18 cellular contexts compared by ENCODE assay signal in genomic region chr21:43341349-43342163, GRCh38.
DNase-seq lines count a peak whose midpoint lies in the region; ATAC-seq, FAIRE-seq and TF ChIP-seq lines count a peak whose summit lies in the region.
"Had no signal": no experiment of that assay in that cellular context is flagged by ENCODE, and none has a peak within 500 bp of the region (broad histone marks: within the 10 kb centered on the region; RNA-seq: fewer than 3 reads in every experiment).

No MANE protein-coding gene starts in this region.

- H3K27me3 ChIP-seq in HCT116 (ENCODE audit: insufficient read depth, low read length) (no peaks in the 10 kb centered on the region), Karpas-422 (ENCODE audit: low read length) (no peaks in the 10 kb centered on the region)

- H2AFZ ChIP-seq in HCT116 (ENCODE audit: low read depth, low read length, poor library complexity, severe bottlenecking) (no peak overlapping the region), Karpas-422 (ENCODE audit: low read length) (no peak overlapping the region)

- BruUV-seq in HCT116 (replicated peaks; lab: Mats Ljungman, UMichigan): no TSS peak

- H3K36me3 Mint-ChIP-seq in brain (no peaks in the 10 kb centered on the region), mesothelial cell of epicardium (no peaks in the 10 kb centered on the region)
- H3K36me3 Mint-ChIP-seq in activated CD8-positive, alpha-beta memory T cell treated with anti-CD3 and anti-CD28 coated beads, Interleukin-2, amount 10 ng/mL, durations not matched to agents 7 days and 5 days: peaks cover 5% of the 10 kb centered on the region

- peaks cover 47% of the 10 kb centered on the region for H3K4me1 Mint-ChIP-seq in brain
- peaks cover 46% of the 10 kb centered on the region for H3K4me1 Mint-ChIP-seq in mesothelial cell of epicardium
- H3K4me1 Mint-ChIP-seq in activated CD8-positive, alpha-beta memory T cell treated with anti-CD3 and anti-CD28 coated beads, Interleukin-2, amount 10 ng/mL, durations not matched to agents 7 days and 5 days: peaks cover 16% of the 10 kb centered on the region
- H3K4me1 Mint-ChIP-seq: T-helper 17 cell had no signal

- H3K79me2 ChIP-seq in HCT116 (ENCODE audit: insufficient read depth, low read length): no peaks in the 10 kb centered on the region
- H3K79me2 ChIP-seq in Karpas-422 (ENCODE audit: low read length): no peaks in the 10 kb centered on the region

- TF ChIP-seq EP300 in A549 (IDR thresholded peaks at IDR 0.05): peak; percentile 93 to 95; a peak in 4 of 5 replicates

- H3K4me3 Mint-ChIP-seq in brain (peak overlapping the region in 1 of 5 experiments; percentile 72), mesothelial cell of epicardium (no peak overlapping the region)
- no peak overlapping the region for H3K4me3 Mint-ChIP-seq in activated CD8-positive, alpha-beta memory T cell treated with anti-CD3 and anti-CD28 coated beads, Interleukin-2, amount 10 ng/mL, durations not matched to agents 7 days and 5 days
- H3K4me3 Mint-ChIP-seq: activated naive CD8-positive, alpha-beta T cell treated with anti-CD3 and anti-CD28 coated beads, Interleukin-2, amount 50 U/mL, for 24 hours; activated T-cell treated with anti-CD3 and anti-CD28 coated beads, Interleukin-2, amount 50 U/mL, for 72 hours; B cell; dendritic cell treated with granulocyte-macrophage colony-stimulating factor and Interleukin-4, amounts not matched to agents 40 ng/mL and 50 ng/mL, for 4 days; T-helper 17 cell had no signal

- RAD21 ChIA-PET in HCT116 (lab: Charles Lee; ENCODE audit: low non-redundant PET in 1 of 2, low total read pairs in 2 of 2, uncharacterized antibody in 2 of 2, unreplicated experiment in 2 of 2): no interaction called here

- ATAC-seq in A549 (peak; percentile 30 to 32), HCT116 (no peak)
- no peak for ATAC-seq in activated CD8-positive, alpha-beta memory T cell treated with anti-CD3 and anti-CD28 coated beads, Interleukin-2, amount 10 ng/mL, durations not matched to agents 7 days and 5 days
- ATAC-seq: activated naive CD8-positive, alpha-beta T cell treated with anti-CD3 and anti-CD28 coated beads, Interleukin-2, amount 50 U/mL, for 24 hours; activated T-cell treated with anti-CD3 and anti-CD28 coated beads, Interleukin-2, amount 50 U/mL, for 72 hours; T-helper 17 cell had no signal

- no peaks in the 10 kb centered on the region for H3K36me3 ChIP-seq in HCT116 (ENCODE audit: control insufficient read depth in 1 of 2, insufficient read depth in 2 of 2, low read length in 2 of 2)
- no peaks in the 10 kb centered on the region for H3K36me3 ChIP-seq in Karpas-422 (ENCODE audit: insufficient read depth, low read length)
- H3K36me3 ChIP-seq: esophagus muscularis mucosa, neutrophil had no signal

- no peak for TF ChIP-seq CTCF in A549 (IDR thresholded peaks at IDR 0.05)
- no peak for TF ChIP-seq CTCF in HCT116 (IDR thresholded peaks at IDR 0.05 in 2 of 3, conservative IDR thresholded peaks at IDR 0.05 in 1 of 3; ENCODE audit: borderline replicate concordance in 1 of 3, insufficient read depth in 1 of 3, low read depth in 2 of 3, low read length in 2 of 3)
- TF ChIP-seq CTCF in brain (conservative IDR thresholded peaks at IDR 0.05): no peak
- TF ChIP-seq CTCF in mesothelial cell of epicardium (IDR thresholded peaks at IDR 0.05; ENCODE audit: unreplicated experiment): no peak

- H3K9me3 ChIP-seq in A549: no peaks in the 10 kb centered on the region
- no peaks in the 10 kb centered on the region for H3K9me3 ChIP-seq in HCT116 (ENCODE audit: control insufficient read depth in 1 of 2, insufficient read depth in 1 of 2, low read depth in 1 of 2, low read length in 2 of 2)
- H3K9me3 ChIP-seq in Karpas-422 (ENCODE audit: low read length): peaks cover 3% of the 10 kb centered on the region; the same call in 1 of the 2 replicates
- H3K9me3 ChIP-seq: esophagus muscularis mucosa, neutrophil had no signal

- FAIRE-seq in A549 (lab: Jason Lieb, UNC): no peak
- FAIRE-seq: GM19239 had no signal

- POLR2A ChIA-PET in A549 (lab: Yijun Ruan, JAX) (interaction anchor here (1.0 to 2.4 kb wide), 3 partner anchors 8 to 34 kb away, joined by 4 to 37 read pairs (median 5); no protein-coding TSS in a partner anchor), HCT116 (lab: Charles Lee) (interaction anchor here (0.5 kb wide), 1 partner anchor 372 kb away, joined by 4 read pairs; no protein-coding TSS in a partner anchor)

- intact Hi-C loops in HCT116 (cut with micrococcal nuclease): no loop called here

- peak overlapping the region; percentile 100 for H3K27ac ChIP-seq in A549
- H3K27ac ChIP-seq in HCT116 (ENCODE audit: low read depth, low read length): no peak overlapping the region
- no peak overlapping the region for H3K27ac ChIP-seq in Karpas-422 (ENCODE audit: low read length)
- H3K27ac ChIP-seq: esophagus muscularis mucosa, neutrophil had no signal

- H3K27me3 Mint-ChIP-seq in brain (peaks cover 4% of the 10 kb centered on the region), mesothelial cell of epicardium (ENCODE audit: low read depth) (no peaks in the 10 kb centered on the region)
- no peaks in the 10 kb centered on the region for H3K27me3 Mint-ChIP-seq in activated CD8-positive, alpha-beta memory T cell treated with anti-CD3 and anti-CD28 coated beads, Interleukin-2, amount 10 ng/mL, durations not matched to agents 7 days and 5 days

- H3K9ac ChIP-seq in HCT116 (ENCODE audit: low read length) (peak overlapping the region; percentile 46; the same call in 1 of the 2 replicates), Karpas-422 (ENCODE audit: low read length) (no peak overlapping the region)

- TF ChIP-seq POLR2A in A549 (IDR thresholded peaks at IDR 0.05; ENCODE audit: low read length): no peak
- TF ChIP-seq POLR2A in HCT116 (IDR thresholded peaks at IDR 0.05; ENCODE audit: borderline replicate concordance, extremely low read depth, insufficient read depth, insufficient read length): no peak

- H3K4me3 ChIP-seq in A549 (no peak overlapping the region), HCT116 (replicated peaks in 1 of 2; ENCODE audit: low read depth in 1 of 2, low read length in 2 of 2) (no peak overlapping the region), Karpas-422 (ENCODE audit: low read length) (no peak overlapping the region)
- H3K4me3 ChIP-seq: esophagus muscularis mucosa had no signal

- H3K4me1 ChIP-seq in A549 (peaks cover 76% of the 10 kb centered on the region), HCT116 (ENCODE audit: control insufficient read depth in 1 of 2, insufficient read depth in 2 of 2, low read length in 2 of 2) (peaks cover 11 to 41% of the 10 kb centered on the region in 2 experiments), Karpas-422 (ENCODE audit: low read length) (peaks cover 4% of the 10 kb centered on the region; the same call in 1 of the 2 replicates)

- H3K27ac Mint-ChIP-seq in brain (peak overlapping the region in 3 of 5 experiments; percentile 71 to 96 (median 84)), mesothelial cell of epicardium (peak overlapping the region; percentile 93)
- H3K27ac Mint-ChIP-seq in activated CD8-positive, alpha-beta memory T cell treated with anti-CD3 and anti-CD28 coated beads, Interleukin-2, amount 10 ng/mL, durations not matched to agents 7 days and 5 days: no peak overlapping the region
- H3K27ac Mint-ChIP-seq: activated naive CD8-positive, alpha-beta T cell treated with anti-CD3 and anti-CD28 coated beads, Interleukin-2, amount 50 U/mL, for 24 hours; activated T-cell treated with anti-CD3 and anti-CD28 coated beads, Interleukin-2, amount 50 U/mL, for 72 hours; dendritic cell treated with granulocyte-macrophage colony-stimulating factor and Interleukin-4, amounts not matched to agents 40 ng/mL and 50 ng/mL, for 4 days; T-helper 17 cell had no signal

- H4K20me1 ChIP-seq in HCT116 (ENCODE audit: insufficient read depth) (no peaks in the 10 kb centered on the region), Karpas-422 (ENCODE audit: insufficient read depth, low read depth, low read length) (no peaks in the 10 kb centered on the region; the same call in 1 of the 2 replicates)

- H3K9me2 ChIP-seq in HCT116 (ENCODE audit: insufficient read depth) (no peaks in the 10 kb centered on the region), Karpas-422 (replicated peaks; ENCODE audit: insufficient read depth, low read length) (no peaks in the 10 kb centered on the region)

- 60% methylated on average over 2 of the region's 25 CpGs for WGBS in A549 (ENCODE audit: missing lambda C conversion rate)

- peak; percentile 54 to 89 for DNase-seq in A549 (ENCODE audit: low read depth in 1 of 2, low spot score in 1 of 2)
- no peak for DNase-seq in HCT116 (ENCODE audit: low read depth, low spot score)
- DNase-seq in mesothelial cell of epicardium (ENCODE audit: low spot score in 2 of 2, unreplicated experiment in 2 of 2): no peak
- DNase-seq in AG20443 (ENCODE audit: low spot score): no peak
- DNase-seq in Karpas-422: no peak
- no peak for DNase-seq in NCI-H524 treated with DMSO at 0.1 percent for 48 hours (lab: John Stamatoyannopoulos, UW)
- DNase-seq in activated CD8-positive, alpha-beta memory T cell treated with anti-CD3 and anti-CD28 coated beads, Interleukin-2, amount 10 ng/mL, durations not matched to agents 7 days and 5 days: no peak
- DNase-seq: activated CD4-positive, alpha-beta T cell treated with anti-CD3 and anti-CD28 coated beads for 4 hours; activated naive CD8-positive, alpha-beta T cell treated with anti-CD3 and anti-CD28 coated beads, Interleukin-2, amount 50 U/mL, for 24 hours; activated T-cell treated with anti-CD3 and anti-CD28 coated beads, Interleukin-2, amount 50 U/mL, for 72 hours; NCI-H510A; T-helper 17 cell had no signal

- no peak; a peak in 1 of 5 replicates for TF ChIP-seq RAD21 in A549 (conservative IDR thresholded peaks at IDR 0.05 in 1 of 2, IDR thresholded peaks at IDR 0.05 in 1 of 2)
- no peak for TF ChIP-seq RAD21 in HCT116 (IDR thresholded peaks at IDR 0.05; ENCODE audit: low read depth)

- CTCF ChIA-PET in A549 (lab: Yijun Ruan, JAX) (interaction anchor here (0.7 to 3.0 kb wide), 5 partner anchors 12 to 304 kb away, joined by 3 to 15 read pairs (median 4); no protein-coding TSS in a partner anchor), HCT116 (lab: Charles Lee) (interaction anchor here (1.2 kb wide), 1 partner anchor 14 kb away, joined by 4 read pairs; no protein-coding TSS in a partner anchor)
- CTCF ChIA-PET in activated CD8-positive, alpha-beta memory T cell treated with anti-CD3 and anti-CD28 coated beads, Interleukin-2, amount 10 ng/mL, durations not matched to agents 7 days and 5 days (lab: Charles Lee): no interaction called here

- peaks cover 0 to 19% (median 7%) of the 10 kb centered on the region in 5 experiments for H3K9me3 Mint-ChIP-seq in brain
- H3K9me3 Mint-ChIP-seq in mesothelial cell of epicardium: peaks cover 6% of the 10 kb centered on the region
- peaks cover 8% of the 10 kb centered on the region for H3K9me3 Mint-ChIP-seq in activated CD8-positive, alpha-beta memory T cell treated with anti-CD3 and anti-CD28 coated beads, Interleukin-2, amount 10 ng/mL, durations not matched to agents 7 days and 5 days (ENCODE audit: low read depth)

- peak overlapping the region; percentile 72 for H3K4me2 ChIP-seq in A549
- H3K4me2 ChIP-seq in HCT116 (ENCODE audit: low read length): peak overlapping the region; percentile 78
- H3K4me2 ChIP-seq in Karpas-422 (ENCODE audit: low read depth, low read length, poor library complexity, severe bottlenecking): no peak overlapping the region

TF ChIP-seq in A549, 52 proteins besides CTCF, POLR2A, EP300 and RAD21 (continues in another document):
- TF ChIP-seq HDAC2 (IDR thresholded peaks at IDR 0.05): no peak

Comparison
In these comparisons a context has a peak if more than half of its experiments do, and no peak if none do; other contexts are left out.
1. ATAC-seq: peak in A549 (2 of 2); none in HCT116 (single experiment) and activated CD8-positive, alpha-beta memory T cell treated with anti-CD3 and anti-CD28 coated beads, Interleukin-2, amount 10 ng/mL, durations not matched to agents 7 days and 5 days (single experiment).
2. DNase-seq: peak in A549 (2 of 2); none in HCT116 (single experiment), mesothelial cell of epicardium (0 of 2), AG20443 (single experiment), Karpas-422 (single experiment), NCI-H524 treated with DMSO at 0.1 percent for 48 hours (single experiment) and activated CD8-positive, alpha-beta memory T cell treated with anti-CD3 and anti-CD28 coated beads, Interleukin-2, amount 10 ng/mL, durations not matched to agents 7 days and 5 days (single experiment).
3. H3K27ac ChIP-seq: peak in A549 (2 of 2); none in HCT116 (single experiment) and Karpas-422 (single experiment).
4. Of the 6 proteins assayed by ChIP-seq in both A549 and HCT116: peak only in A549: MAX; only in HCT116: none; in both: none; in neither: 5.